Comparison of ENCODE assay signal across 8 cellular contexts in genomic region chr16:85798283-85798776, GRCh38. TPM values are rescaled to one million over a fixed set of nuclear protein-coding genes. Genes with fewer than 3 reads are reported as not detected.
DNase-seq lines count a peak whose midpoint lies in the region; TF ChIP-seq lines count a peak whose summit lies in the region.

No MANE protein-coding gene starts in this region.

- 15 to 18% methylated on average over 17 of the region's 17 CpGs for WGBS in esophagus, 2 donors

- H3K27ac ChIP-seq in OCI-LY7 (ENCODE audit: low read depth, low read length, poor library complexity, severe bottlenecking) (peak overlapping the region; percentile 53), esophagus (ENCODE audit: low read depth in 2 of 2, low read length in 1 of 2) (no peak overlapping the region), parathyroid adenoma (no peak overlapping the region)

- intact Hi-C loops in OCI-LY7 (cut with micrococcal nuclease; ENCODE audit: unreplicated experiment), result loop anchor here (2.0 kb wide), 1 partner anchor 40 kb away; no protein-coding TSS in a partner anchor

- peak overlapping the region; percentile 95 for H3K4me3 ChIP-seq in OCI-LY7 (ENCODE audit: low read depth, low read length, poor library complexity, severe bottlenecking)
- H3K4me3 ChIP-seq in esophagus (ENCODE audit: low read depth in 1 of 2, low read length in 2 of 2), result peak overlapping the region; percentile 80 to 96
- peak overlapping the region; percentile 67 for H3K4me3 ChIP-seq in parathyroid adenoma (ENCODE audit: low read depth, low read length)

- H2AFZ ChIP-seq in OCI-LY7 (ENCODE audit: low read length) (no peak overlapping the region), parathyroid adenoma (no peak overlapping the region)

- H3K79me2 ChIP-seq in OCI-LY7 (ENCODE audit: insufficient read depth, low read depth, low read length) (peaks cover 73% of the 10 kb centered on the region), parathyroid adenoma (peaks cover 51% of the 10 kb centered on the region)

- H3K27me3 ChIP-seq in esophagus (ENCODE audit: control insufficient read depth in 1 of 2, insufficient read depth in 2 of 2, low read length in 2 of 2) (no peaks in the 10 kb centered on the region), parathyroid adenoma (ENCODE audit: control insufficient read depth, insufficient read depth, low read length) (no peaks in the 10 kb centered on the region)

- H3K36me3 ChIP-seq in OCI-LY7 (ENCODE audit: insufficient read depth, low read length) (peaks cover 73% of the 10 kb centered on the region), esophagus (ENCODE audit: control insufficient read depth in 2 of 2, insufficient read depth in 2 of 2, low read length in 1 of 2) (peaks cover 4 to 21% of the 10 kb centered on the region in 2 donors), parathyroid adenoma (ENCODE audit: control insufficient read depth, insufficient read depth, low read length) (no peaks in the 10 kb centered on the region)

- H3K9me2 ChIP-seq in OCI-LY7 (ENCODE audit: insufficient read depth, low read length), result no peaks in the 10 kb centered on the region

- peak overlapping the region; percentile 93 for H3K4me2 ChIP-seq in OCI-LY7 (ENCODE audit: low read length)
- H3K4me2 ChIP-seq in parathyroid adenoma (ENCODE audit: low read length), result peak overlapping the region; percentile 87

- CTCF ChIA-PET in OCI-LY7 (lab: Charles Lee; ENCODE audit: unreplicated experiment), result no interaction called here

- DNase-seq in COLO829 (ENCODE audit: low spot score) (peak; percentile 3), OCI-LY7 (ENCODE audit: low spot score) (no peak), germinal center (ENCODE audit: low spot score) (no peak), RPMI8226 (no peak), H4 (ENCODE audit: low spot score) (no peak), hypothalamus (lab: John Stamatoyannopoulos, UW) (no peak)

- BruUV-seq in OCI-LY7 (replicated peaks; lab: Mats Ljungman, UMichigan), result no TSS peak

- POLR2A ChIA-PET in OCI-LY7 (lab: Charles Lee), result interaction anchor here (0.6 to 0.9 kb wide), 3 partner anchors 9 to 184 kb away, joined by 3 to 5 read pairs (median 3); no protein-coding TSS in a partner anchor

- peaks cover 23% of the 10 kb centered on the region for H3K4me1 ChIP-seq in OCI-LY7 (ENCODE audit: insufficient read depth, low read length, poor library complexity, severe bottlenecking)
- peaks cover 0 to 4% of the 10 kb centered on the region in 2 donors for H3K4me1 ChIP-seq in esophagus (ENCODE audit: control insufficient read depth in 2 of 2, insufficient read depth in 2 of 2, low read length in 1 of 2)
- peaks cover 17% of the 10 kb centered on the region for H3K4me1 ChIP-seq in parathyroid adenoma

- TF ChIP-seq CTCF in OCI-LY7 (conservative IDR thresholded peaks at IDR 0.05; ENCODE audit: low read length), result no peak
- TF ChIP-seq CTCF in parathyroid adenoma (IDR thresholded peaks at IDR 0.05), result no peak

- H3K9me3 ChIP-seq in OCI-LY7 (ENCODE audit: low read length) (no peaks in the 10 kb centered on the region), esophagus (ENCODE audit: control insufficient read depth in 2 of 2, insufficient read depth in 1 of 2, low read depth in 1 of 2, low read length in 1 of 2) (no peaks in the 10 kb centered on the region), parathyroid adenoma (ENCODE audit: control insufficient read depth, low read length) (no peaks in the 10 kb centered on the region)

- no peak overlapping the region for H3K9ac ChIP-seq in parathyroid adenoma

- peaks cover 39% of the 10 kb centered on the region for H4K20me1 ChIP-seq in OCI-LY7 (ENCODE audit: insufficient read depth, low read length)

RNA-seq across cellular contexts. Expression of gene EMC8, which starts 1.0 kb away (rescaled TPM):
- total RNA-seq in OCI-LY7 (2014; rRNA removed; shearing (Covaris generic)), result 37.6 and 54.0 TPM in 2 replicates
- total RNA-seq in OCI-LY7 (2022), result 47.5 and 54.4 TPM in 2 replicates
- polyA plus RNA-seq in esophagus, result 10 to 100 TPM in 1 of 2 donors, 1 to 10 TPM in 1; 6.2 to 15.1 TPM
- total RNA-seq in H4 (2014; rRNA removed; shearing (Covaris generic)), result 57.9 and 72.0 TPM in 2 replicates

RNA-seq across cellular contexts. Expression of gene COX4I1, which starts 1.2 kb away (rescaled TPM):
- 569 and 633 TPM in 2 replicates for total RNA-seq in OCI-LY7 (2014; rRNA removed; shearing (Covaris generic))
- total RNA-seq in OCI-LY7 (2022), result 542 and 581 TPM in 2 replicates
- 1,000 to 10,000 TPM in 1 of 2 donors, 100 to 1,000 TPM in 1; 884 to 1,078 TPM for polyA plus RNA-seq in esophagus
- 685 and 712 TPM in 2 replicates for total RNA-seq in H4 (2014; rRNA removed; shearing (Covaris generic))

RNA-seq across cellular contexts. Expression of gene C16orf74, which starts 47.4 kb away (rescaled TPM):
- total RNA-seq in OCI-LY7 (2014; rRNA removed; shearing (Covaris generic)), result 6.8 and 12.1 TPM in 2 replicates
- 7.5 and 9.7 TPM in 2 replicates for total RNA-seq in OCI-LY7 (2022)
- 10 to 100 TPM in 1 of 2 donors, 1 to 10 TPM in 1; 9.7 to 19.0 TPM for polyA plus RNA-seq in esophagus
- 4.7 and 5.8 TPM in 2 replicates for total RNA-seq in H4 (2014; rRNA removed; shearing (Covaris generic))
